ENCODE assay signal across 32 cellular contexts in the genomic region with DNA sequence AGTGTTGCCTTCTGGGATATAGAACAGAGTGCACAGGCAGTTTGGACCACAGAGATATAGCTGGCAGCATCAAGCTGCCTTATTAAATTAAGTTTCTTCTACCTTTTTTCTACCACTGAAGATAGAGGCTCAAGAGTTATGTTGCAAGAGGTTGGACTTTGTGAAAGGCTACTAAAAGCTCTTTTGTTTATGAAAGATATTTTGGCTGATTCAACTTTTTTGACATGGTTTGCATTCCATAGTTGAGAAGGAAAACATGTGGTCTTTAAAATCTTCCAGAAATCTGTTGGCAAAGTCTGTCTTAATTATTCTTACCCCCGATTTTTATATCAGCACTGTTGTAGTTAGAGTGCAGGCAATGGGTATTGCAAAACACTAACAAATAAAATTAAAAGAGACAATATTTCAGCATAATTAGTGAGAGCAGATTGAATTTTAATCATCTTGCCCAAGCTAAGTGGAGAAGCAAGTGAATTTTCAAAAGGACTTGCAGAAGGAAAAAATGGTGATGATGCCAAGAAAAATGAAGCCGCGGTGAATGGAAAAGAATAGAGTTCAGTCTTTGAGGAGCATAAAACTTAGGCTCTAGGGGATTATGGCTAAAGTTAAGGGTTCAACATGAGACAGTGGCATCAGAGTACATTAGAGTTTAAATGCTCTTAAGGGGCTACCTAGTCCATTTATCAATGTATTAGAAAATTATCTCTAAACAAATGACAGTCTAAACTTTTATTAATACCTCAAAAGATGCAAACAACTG.
"Had no signal": no experiment of that assay in that cellular context is flagged by ENCODE, and none has a peak within 500 bp of the region (broad histone marks: within the 10 kb centered on the region; RNA-seq: fewer than 3 reads in every experiment).

No MANE protein-coding gene starts in this region.

- H3K36me3 ChIP-seq: adrenal gland, heart left ventricle, left lung, stomach, suprapubic skin, tibial nerve, WERI-Rb-1 had no signal

- H3K4me1 Mint-ChIP-seq: endodermal cell; mesothelial cell of epicardium; naive thymus-derived CD4-positive, alpha-beta T cell; neural crest cell; stimulated activated naive B cell treated with anti-CD40 and anti-IgM and Interleukin-4, amounts not matched to agents 10 μg/mL and 1 μg/mL and 100 μg/mL, for 72 hours; T-helper 17 cell had no signal

- ATAC-seq: activated CD4-positive, CD25-positive, alpha-beta regulatory T cell treated with anti-CD3 and anti-CD28 coated beads, Interleukin-2, amount 50 U/mL, for 24 hours; body of pancreas; esophagus mucosa; left lung; naive thymus-derived CD4-positive, alpha-beta T cell; psoas muscle; stimulated activated naive B cell treated with anti-CD40 and anti-IgM and Interleukin-4, amounts not matched to agents 10 μg/mL and 1 μg/mL and 100 μg/mL, for 72 hours; T-helper 17 cell had no signal

- H3K27me3 ChIP-seq: adrenal gland, body of pancreas, heart left ventricle, left lung, stomach, suprapubic skin, tibial nerve had no signal

- H3K27ac Mint-ChIP-seq: activated naive CD8-positive, alpha-beta T cell; endodermal cell; mesothelial cell of epicardium; naive thymus-derived CD4-positive, alpha-beta T cell; stimulated activated naive B cell treated with anti-CD40 and anti-IgM and Interleukin-4, amounts not matched to agents 10 μg/mL and 1 μg/mL and 100 μg/mL, for 72 hours; T-helper 17 cell had no signal

- H3K4me3 ChIP-seq: adrenal gland, body of pancreas, heart left ventricle, left lung, psoas muscle, stomach, suprapubic skin, tibial nerve had no signal

- H3K36me3 Mint-ChIP-seq: activated naive CD8-positive, alpha-beta T cell; mesothelial cell of epicardium; stimulated activated naive B cell treated with anti-CD40 and anti-IgM and Interleukin-4, amounts not matched to agents 10 μg/mL and 1 μg/mL and 100 μg/mL, for 72 hours had no signal

- H3K4me3 Mint-ChIP-seq: activated naive CD8-positive, alpha-beta T cell; endodermal cell; mesothelial cell of epicardium; naive thymus-derived CD4-positive, alpha-beta T cell; neural crest cell; stimulated activated naive B cell treated with anti-CD40 and anti-IgM and Interleukin-4, amounts not matched to agents 10 μg/mL and 1 μg/mL and 100 μg/mL, for 72 hours; T-helper 17 cell had no signal

- DNase-seq: activated CD4-positive, alpha-beta T cell treated with anti-CD3 and anti-CD28 coated beads for 48 hours; activated CD4-positive, alpha-beta T cell treated with anti-CD3 and anti-CD28 coated beads, Interleukin-2, amount 50 U/mL, for 48 hours; activated CD8-positive, alpha-beta memory T cell treated with anti-CD3 and anti-CD28 coated beads for 24 hours; activated effector memory CD4-positive, alpha-beta T cell treated with Interleukin-2 at 50 U/mL for 16 hours; activated naive CD4-positive, alpha-beta T cell treated with Interleukin-2 at 50 U/mL for 16 hours; adrenal gland; aorta; body of pancreas; endodermal cell; heart left ventricle; hypothalamus; kidney glomerular epithelial cell; left lung; mammary epithelial cell; naive thymus-derived CD4-positive, alpha-beta T cell; nucleus accumbens; psoas muscle; stimulated activated CD4-positive, alpha-beta T cell treated with anti-CD3 and anti-CD28 coated beads, Interleukin-15, amount 100 ng/mL, for 24 hours; stimulated activated CD4-positive, alpha-beta T cell treated with anti-CD3 and anti-CD28 coated beads, Interleukin-2, amount 100 ng/mL, for 24 hours; stimulated activated naive B cell treated with anti-CD40 and anti-IgM and Interleukin-4, amounts not matched to agents 10 μg/mL and 1 μg/mL and 100 μg/mL, for 72 hours; stomach; T-helper 17 cell; T1000; WERI-Rb-1 had no signal

- H3K4me1 ChIP-seq: adrenal gland, body of pancreas, heart left ventricle, left lung, parathyroid adenoma, psoas muscle, stomach, suprapubic skin had no signal

- H3K9me3 ChIP-seq: adrenal gland, psoas muscle, suprapubic skin had no signal

- H2AFZ ChIP-seq: parathyroid adenoma had no signal

- H3K79me2 ChIP-seq: parathyroid adenoma had no signal

- H3K27ac ChIP-seq: adrenal gland, body of pancreas, left lung, parathyroid adenoma, psoas muscle, stomach, suprapubic skin, tibial nerve, WERI-Rb-1 had no signal

- H3K27me3 Mint-ChIP-seq: activated naive CD8-positive, alpha-beta T cell; naive thymus-derived CD4-positive, alpha-beta T cell; stimulated activated naive B cell treated with anti-CD40 and anti-IgM and Interleukin-4, amounts not matched to agents 10 μg/mL and 1 μg/mL and 100 μg/mL, for 72 hours; T-helper 17 cell had no signal
